In the genomic region with DNA sequence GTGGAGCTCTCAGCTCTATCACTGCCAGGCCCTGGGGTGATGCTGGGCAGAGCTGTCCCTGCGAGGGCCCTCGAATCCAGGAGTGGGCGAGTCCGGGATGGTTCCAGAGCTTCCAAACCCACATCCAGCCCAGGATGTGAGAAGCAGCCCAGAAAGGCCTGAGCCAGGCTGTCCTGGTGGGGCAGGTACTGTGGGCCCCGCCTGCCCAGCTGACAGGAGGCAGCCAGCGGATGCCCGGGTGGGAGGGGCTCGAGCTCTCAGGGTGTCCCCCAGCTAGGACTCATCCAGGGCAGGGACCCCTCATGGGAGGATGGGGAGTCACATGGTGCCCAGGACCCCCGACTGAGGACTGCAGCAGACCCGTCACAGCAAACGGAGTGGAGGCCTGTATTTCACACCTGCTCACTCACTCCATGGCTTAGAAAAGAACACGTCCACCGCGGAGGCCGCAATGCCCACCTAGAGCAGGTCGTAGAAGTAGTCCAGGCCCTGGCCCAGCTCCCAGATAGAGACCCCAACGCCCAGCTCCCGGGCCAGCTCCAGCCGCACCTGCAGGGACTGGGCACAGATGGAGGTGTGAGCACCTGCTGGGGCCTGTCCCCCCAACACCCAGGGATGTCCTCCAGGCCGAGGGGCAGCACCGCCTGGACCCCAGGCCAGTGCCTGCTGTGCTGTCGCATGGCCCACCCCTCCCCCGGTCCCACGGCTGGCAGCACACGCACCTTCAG, we compare ENCODE assay signal across 18 cellular contexts.
"Had no signal": no experiment of that assay in that cellular context is flagged by ENCODE, and none has a peak within 500 bp of the region (broad histone marks: within the 10 kb centered on the region; RNA-seq: fewer than 3 reads in every experiment).

No MANE protein-coding gene starts in this region.

- ATAC-seq: activated CD4-positive, alpha-beta T cell treated with anti-CD3 and anti-CD28 coated beads for 36 hours; activated naive CD4-positive, alpha-beta T cell treated with anti-CD3 and anti-CD28 coated beads, Interleukin-2, amount 50 U/mL, for 72 hours; activated T-helper 17 cell treated with anti-CD3 and anti-CD28 coated beads, Interleukin-2, amount 50 U/mL, for 72 hours; left lung; natural killer cell; stimulated activated naive CD8-positive, alpha-beta T cell treated with anti-CD3 and anti-CD28 coated beads, Interleukin-15, Interleukin-2, amounts not matched to agents 100 U/mL and 50 U/mL, for 24 hours had no signal

- H3K9me3 ChIP-seq: left lung, thyroid gland had no signal

- H3K4me3 ChIP-seq: left lung, thyroid gland had no signal

- DNase-seq: activated B cell treated with CpG ODN at 0.5 μM for 24 hours; activated CD4-positive, alpha-beta T cell treated with anti-CD3 and anti-CD28 coated beads for 36 hours; activated CD4-positive, alpha-beta T cell treated with anti-CD3 and anti-CD28 coated beads, Interleukin-2, amount 50 U/mL, for 4 hours; activated CD8-positive, alpha-beta memory T cell treated with anti-CD3 and anti-CD28 coated beads for 24 hours; activated CD8-positive, alpha-beta memory T cell treated with anti-CD3 and anti-CD28 coated beads, Interleukin-2, amount 50 U/mL, for 4 hours; activated T-cell treated with anti-CD3 and anti-CD28 coated beads, Interleukin-2, amount 50 U/mL, for 24 hours; aorta; erythroblast; foreskin fibroblast; left lung; midbrain; natural killer cell; stimulated activated CD4-positive, alpha-beta T cell treated with anti-CD3 and anti-CD28 coated beads, Interleukin-4, amount 100 ng/mL, for 24 hours; stimulated activated naive CD8-positive, alpha-beta T cell treated with anti-CD3 and anti-CD28 coated beads, Interleukin-15, Interleukin-2, amounts not matched to agents 100 U/mL and 50 U/mL, for 24 hours; T1000; thyroid gland had no signal

- H3K27ac ChIP-seq: left lung, thyroid gland had no signal

- H3K27me3 ChIP-seq: left lung, thyroid gland had no signal

- H3K4me1 ChIP-seq: left lung, thyroid gland had no signal
